In genomic region chr7:147380926-147381325, GRCh38 we compare ENCODE assay signal across 16 cellular contexts.
"Had no signal": no experiment of that assay in that cellular context is flagged by ENCODE, and none has a peak within 500 bp of the region (broad histone marks: within the 10 kb centered on the region; RNA-seq: fewer than 3 reads in every experiment).

No MANE protein-coding gene starts in this region.

- H3K4me2 ChIP-seq: hepatocyte had no signal

- H2AFZ ChIP-seq: hepatocyte had no signal

- H3K27ac ChIP-seq: coronary artery, dorsolateral prefrontal cortex, esophagus muscularis mucosa, foreskin keratinocyte, gastroesophageal sphincter, heart left ventricle, hepatocyte, left lung, lower lobe of right lung had no signal

- H3K9me3 ChIP-seq: esophagus muscularis mucosa, gastroesophageal sphincter, lower lobe of right lung had no signal

- H3K79me2 ChIP-seq: hepatocyte had no signal

- H3K4me3 ChIP-seq: coronary artery, dorsolateral prefrontal cortex, esophagus muscularis mucosa, gastroesophageal sphincter, heart left ventricle, hepatocyte, left lung, lower lobe of right lung, mucosa of descending colon had no signal

- H3K36me3 ChIP-seq: esophagus muscularis mucosa, gastroesophageal sphincter, heart left ventricle, left lung, lower lobe of right lung had no signal

- DNase-seq: dermis blood vessel endothelial cell; dorsolateral prefrontal cortex; effector CD4-positive, alpha-beta T cell; effector memory CD4-positive, alpha-beta T cell; foreskin keratinocyte; heart left ventricle; left cardiac atrium; left lung; left ventricle myocardium superior; lower lobe of right lung; mesenchymal stem cell; mucosa of descending colon had no signal

- H3K4me1 ChIP-seq: esophagus muscularis mucosa, foreskin keratinocyte, gastroesophageal sphincter, heart left ventricle, left lung, lower lobe of right lung had no signal

- H3K27me3 ChIP-seq: dorsolateral prefrontal cortex, esophagus muscularis mucosa, foreskin keratinocyte, gastroesophageal sphincter, heart left ventricle, hepatocyte, left lung had no signal
